In genomic region chr5:54719384-54720306, GRCh38 we compare ENCODE assay signal across 10 cellular contexts.
A peak's percentile ranks its signal among the peaks of the same experiment; 100 is the strongest.
DNase-seq lines count a peak whose midpoint lies in the region.
"Had no signal": no experiment of that assay in that cellular context is flagged by ENCODE, and none has a peak within 500 bp of the region (broad histone marks: within the 10 kb centered on the region; RNA-seq: fewer than 3 reads in every experiment).

No MANE protein-coding gene starts in this region.

- H3K36me3 ChIP-seq in BLaER1, result no peaks in the 10 kb centered on the region

- no peaks in the 10 kb centered on the region for H4K20me1 ChIP-seq in BLaER1

- H3K4me3 ChIP-seq in BLaER1, result no peak overlapping the region

- H3K4me1 ChIP-seq in BLaER1, result peaks cover 33% of the 10 kb centered on the region

- 0 out of 2 replicates have a peak overlapping the region, but pooled peaks have one; percentile 52 for H3K4me2 ChIP-seq in BLaER1

- H3K9me3 ChIP-seq in BLaER1, result peaks cover 27% of the 10 kb centered on the region

- no peak overlapping the region for H3K9ac ChIP-seq in BLaER1

- H3K27me3 ChIP-seq in BLaER1, result no peaks in the 10 kb centered on the region

- DNase-seq in NCI-H446 (lab: John Stamatoyannopoulos, UW), result peak; percentile 9 to 63
- DNase-seq in ecto neural progenitor cell (ENCODE audit: low spot score), result peak; percentile 60
- peak; percentile 47 for DNase-seq in myocyte (ENCODE audit: low read depth)
- no peak for DNase-seq in NOMO-1 treated with DMSO at 0.1 percent for 48 hours (lab: John Stamatoyannopoulos, UW; ENCODE audit: unreplicated experiment)
- DNase-seq in NCI-H510A treated with DMSO at 0.1 percent for 48 hours (lab: John Stamatoyannopoulos, UW), result no peak
- no peak for DNase-seq in NCI-H1694 (lab: John Stamatoyannopoulos, UW)
- DNase-seq in activated CD8-positive, alpha-beta memory T cell treated with anti-CD3 and anti-CD28 coated beads, Interleukin-2, amount 50 U/mL, for 4 hours, result no peak
- DNase-seq: cortex of kidney, naive B cell had no signal

- H3K27ac ChIP-seq in BLaER1, result 0 out of 2 replicates have a peak overlapping the region, but pooled peaks have one; percentile 32

Comparison
In these comparisons a context has a peak if more than half of its experiments do, and no peak if none do; other contexts are left out.
1. DNase-seq: peak in NCI-H446 (2 of 2), ecto neural progenitor cell (single experiment) and myocyte (single experiment); none in NOMO-1 treated with DMSO at 0.1 percent for 48 hours (single experiment), NCI-H510A treated with DMSO at 0.1 percent for 48 hours (single experiment), NCI-H1694 (single experiment) and activated CD8-positive, alpha-beta memory T cell treated with anti-CD3 and anti-CD28 coated beads, Interleukin-2, amount 50 U/mL, for 4 hours (single experiment).